11 cellular contexts compared by ENCODE assay signal in genomic region chr3:190618349-190619030, GRCh38.
DNase-seq lines count a peak whose midpoint lies in the region; ATAC-seq and TF ChIP-seq lines count a peak whose summit lies in the region.
"Had no signal": no experiment of that assay in that cellular context is flagged by ENCODE, and none has a peak within 500 bp of the region (broad histone marks: within the 10 kb centered on the region; RNA-seq: fewer than 3 reads in every experiment).

No MANE protein-coding gene starts in this region.

- H3K36me3 ChIP-seq in DND-41 (ENCODE audit: insufficient read depth, low read length) = peaks cover 25% of the 10 kb centered on the region; the same call in 1 of the 2 replicates
- H3K36me3 ChIP-seq in OCI-LY3 (replicated peaks; ENCODE audit: low read depth, low read length) = no peaks in the 10 kb centered on the region

- ATAC-seq in DND-41 (ENCODE audit: insufficient read depth, low read depth) (peak; percentile 79), foreskin keratinocyte (no peak)

- H3K27ac ChIP-seq in DND-41 (ENCODE audit: low read length) (peak overlapping the region; percentile 93), OCI-LY3 (ENCODE audit: low read length) (peak overlapping the region; percentile 36), foreskin keratinocyte (peak overlapping the region; percentile 14)

- peak overlapping the region in 1 of 2 experiments; percentile 1; a peak in 2 of 4 replicates for H3K4me3 ChIP-seq in DND-41 (ENCODE audit: low read depth in 1 of 2, low read length in 2 of 2)
- H3K4me3 ChIP-seq in OCI-LY3 (ENCODE audit: low read length) = peak overlapping the region; percentile 61

- H4K20me1 ChIP-seq in DND-41 (ENCODE audit: insufficient read depth, low read length) (no peaks in the 10 kb centered on the region), OCI-LY3 (ENCODE audit: insufficient read depth, low read length) (no peaks in the 10 kb centered on the region)

- DNase-seq in DND-41 = no peak
- peak; percentile 15 for DNase-seq in GM20000 (ENCODE audit: low spot score)
- no peak for DNase-seq in foreskin keratinocyte
- DNase-seq in T-helper 9 cell = no peak
- DNase-seq in NCI-H510A treated with DMSO at 0.1 percent for 48 hours (lab: John Stamatoyannopoulos, UW) = no peak
- no peak for DNase-seq in DMS 273 treated with DMSO at 0.1 percent for 48 hours (lab: John Stamatoyannopoulos, UW)
- DNase-seq in COLO668 (lab: John Stamatoyannopoulos, UW; ENCODE audit: unreplicated experiment) = no peak
- DNase-seq: DMS53, kidney, NCI-H1930 had no signal

- H3K4me1 ChIP-seq in DND-41 (ENCODE audit: insufficient read depth, low read length) (peaks cover 56% of the 10 kb centered on the region), OCI-LY3 (ENCODE audit: low read length) (peaks cover 26% of the 10 kb centered on the region), foreskin keratinocyte (no peaks in the 10 kb centered on the region)

- H3K27me3 ChIP-seq in DND-41 (ENCODE audit: insufficient read depth, low read length, poor library complexity) (no peaks in the 10 kb centered on the region), OCI-LY3 (ENCODE audit: low read depth, low read length) (no peaks in the 10 kb centered on the region), foreskin keratinocyte (no peaks in the 10 kb centered on the region)

- H3K4me2 ChIP-seq in DND-41 (ENCODE audit: insufficient read depth, low read length) (peak overlapping the region; percentile 49), OCI-LY3 (ENCODE audit: low read length) (peak overlapping the region; percentile 84)

- H2AFZ ChIP-seq in DND-41 (ENCODE audit: low read depth, low read length) (peak overlapping the region; percentile 56), OCI-LY3 (ENCODE audit: low read depth, low read length) (peak overlapping the region; percentile 68)

- TF ChIP-seq CTCF in DND-41 (IDR thresholded peaks at IDR 0.05; ENCODE audit: borderline replicate concordance, extremely low read depth, low read length, poor library complexity, severe bottlenecking) = no peak
- TF ChIP-seq CTCF in GM20000 (IDR thresholded peaks at IDR 0.05; ENCODE audit: extremely low read depth, missing control alignments) = no peak
- TF ChIP-seq CTCF in OCI-LY3 (IDR thresholded peaks at IDR 0.05; ENCODE audit: low read depth, low read length) = no peak
- TF ChIP-seq CTCF in foreskin keratinocyte (conservative IDR thresholded peaks at IDR 0.05) = no peak

- peak overlapping the region; percentile 53 for H3K9ac ChIP-seq in DND-41 (ENCODE audit: low read depth, low read length)
- peak overlapping the region; percentile 19; the same call in 1 of the 2 replicates for H3K9ac ChIP-seq in OCI-LY3 (ENCODE audit: low read length)

- H3K79me2 ChIP-seq in DND-41 (ENCODE audit: insufficient read depth, low read length) = no peaks in the 10 kb centered on the region
- no peaks in the 10 kb centered on the region for H3K79me2 ChIP-seq in OCI-LY3 (ENCODE audit: low read length)

- no peaks in the 10 kb centered on the region for H3K9me3 ChIP-seq in DND-41 (ENCODE audit: insufficient read depth, low read length, severe bottlenecking)
- H3K9me3 ChIP-seq in OCI-LY3 (ENCODE audit: insufficient read depth, low read length) = no peaks in the 10 kb centered on the region

Comparison
In these comparisons a context has a peak if more than half of its experiments do, and no peak if none do; other contexts are left out.
1. H3K27ac ChIP-seq: peak in every context shown above with its lines; median percentile 93 in DND-41; 36 in OCI-LY3; 14 in foreskin keratinocyte.